8 cellular contexts compared by ENCODE assay signal in the genomic region with DNA sequence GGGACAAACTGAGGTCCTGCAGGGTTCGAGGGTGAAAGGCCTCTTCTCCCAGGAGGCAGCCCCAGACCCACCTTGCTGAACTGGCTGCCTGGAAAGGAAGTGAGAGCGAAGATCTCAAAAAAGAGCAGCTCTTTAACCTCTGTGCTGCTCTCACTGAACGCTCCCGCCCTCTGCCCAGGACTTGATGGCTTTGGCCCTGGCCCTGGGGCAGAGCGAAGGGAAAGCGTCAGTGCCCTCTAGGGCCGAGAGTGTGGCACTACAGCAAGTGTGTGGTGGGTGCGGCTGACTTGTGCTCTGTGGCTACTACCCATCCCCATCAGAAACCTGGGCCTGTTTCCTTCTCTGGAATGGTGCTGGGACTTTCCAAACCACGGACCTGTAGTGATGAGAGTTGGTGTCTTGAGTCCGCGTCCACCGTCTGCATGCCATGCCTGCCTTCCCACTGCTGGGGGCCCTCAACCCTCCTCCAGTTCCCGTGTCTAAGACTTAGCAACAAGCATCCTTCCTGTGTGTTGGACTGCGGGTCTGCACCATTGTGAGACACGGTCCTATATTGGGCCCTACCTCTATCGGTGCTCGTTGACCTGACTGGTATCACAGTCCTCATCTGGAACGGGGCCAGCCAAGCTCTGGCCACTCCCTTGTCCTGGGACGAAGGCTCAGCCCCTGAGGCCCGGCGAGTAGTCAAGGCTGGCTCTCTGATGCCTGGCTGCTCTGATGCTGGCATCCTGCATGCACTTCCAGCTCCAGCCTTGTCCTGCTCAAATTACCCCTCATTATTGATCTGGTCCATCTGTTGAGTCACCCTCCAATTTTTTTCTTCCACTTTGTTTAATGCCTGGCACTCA.
A peak's percentile ranks its signal among the peaks of the same experiment; 100 is the strongest.
DNase-seq lines count a peak whose midpoint lies in the region; ATAC-seq lines count a peak whose summit lies in the region.

No MANE protein-coding gene starts in this region.

- peak; percentile 93 for ATAC-seq in GM18519 (IDR thresholded peaks at IDR 0.05; ENCODE audit: low FRiP score, unreplicated experiment)
- peak; percentile 92 for ATAC-seq in HG03039 (IDR thresholded peaks at IDR 0.05; ENCODE audit: unreplicated experiment)
- ATAC-seq in activated T-cell treated with anti-CD3 and anti-CD28 coated beads, Interleukin-2, amount 50 U/mL, for 72 hours (replicated peaks in 1 of 2), result peak; percentile 72 to 78
- ATAC-seq in Right ventricle myocardium superior (ENCODE audit: poor library complexity), result peak; percentile 69

- DNase-seq in Ammon's horn (ENCODE audit: low spot score) (peak; percentile 79), NCI-H2196 (lab: John Stamatoyannopoulos, UW; ENCODE audit: unreplicated experiment) (peak; percentile 77), Right ventricle myocardium superior (peak; percentile 68), putamen (ENCODE audit: low spot score) (peak; percentile 37), mesenteric fat pad (ENCODE audit: low spot score) (no peak)
- DNase-seq in activated T-cell treated with anti-CD3 and anti-CD28 coated beads, Interleukin-2, amount 50 U/mL, for 72 hours, result peak; percentile 37 to 39

- H3K27me3 Mint-ChIP-seq in activated T-cell treated with anti-CD3 and anti-CD28 coated beads, Interleukin-2, amount 50 U/mL, for 72 hours (ENCODE audit: low read depth), result no peaks in the 10 kb centered on the region

- peaks cover 0 to 2% of the 10 kb centered on the region in 2 donors for H3K36me3 Mint-ChIP-seq in activated T-cell treated with anti-CD3 and anti-CD28 coated beads, Interleukin-2, amount 50 U/mL, for 72 hours (ENCODE audit: insufficient read depth in 2 of 2)

- intact Hi-C loops in Right ventricle myocardium superior (cut with DNase I), result no loop called here

- no peaks in the 10 kb centered on the region for H3K4me1 Mint-ChIP-seq in activated T-cell treated with anti-CD3 and anti-CD28 coated beads, Interleukin-2, amount 50 U/mL, for 72 hours (ENCODE audit: low read depth)

- H3K4me3 Mint-ChIP-seq in activated T-cell treated with anti-CD3 and anti-CD28 coated beads, Interleukin-2, amount 50 U/mL, for 72 hours, result no peak overlapping the region

- no peak overlapping the region for H3K27ac Mint-ChIP-seq in activated T-cell treated with anti-CD3 and anti-CD28 coated beads, Interleukin-2, amount 50 U/mL, for 72 hours

- no peaks in the 10 kb centered on the region for H3K9me3 Mint-ChIP-seq in activated T-cell treated with anti-CD3 and anti-CD28 coated beads, Interleukin-2, amount 50 U/mL, for 72 hours
